In genomic region chr5:15020731-15021130, GRCh38 we compare ENCODE assay signal across 20 cellular contexts.
DNase-seq lines count a peak whose midpoint lies in the region; ATAC-seq, FAIRE-seq and TF ChIP-seq lines count a peak whose summit lies in the region.
"Had no signal": no experiment of that assay in that cellular context is flagged by ENCODE, and none has a peak within 500 bp of the region (broad histone marks: within the 10 kb centered on the region; RNA-seq: fewer than 3 reads in every experiment).

No MANE protein-coding gene starts in this region.

- FAIRE-seq in K562 (lab: Jason Lieb, UNC) = no peak
- FAIRE-seq: colon, keratinocyte had no signal

- BruUV-seq in Caco-2 (replicated peaks; lab: Mats Ljungman, UMichigan) (no TSS peak), K562 (replicated peaks; lab: Mats Ljungman, UMichigan) (no TSS peak)

- H3K36me3 Mint-ChIP-seq in Caco-2 (ENCODE audit: insufficient read depth, unreplicated experiment) (no peaks in the 10 kb centered on the region), neural crest cell (ENCODE audit: low read depth) (peaks cover 11% of the 10 kb centered on the region)
- H3K36me3 Mint-ChIP-seq in activated naive CD4-positive, alpha-beta T cell treated with anti-CD3 and anti-CD28 coated beads for 36 hours (ENCODE audit: low read depth) = no peaks in the 10 kb centered on the region
- no peaks in the 10 kb centered on the region for H3K36me3 Mint-ChIP-seq in effector memory CD8-positive, alpha-beta T cell (ENCODE audit: insufficient read depth)
- H3K36me3 Mint-ChIP-seq: activated CD4-positive, alpha-beta memory T cell treated with anti-CD3 and anti-CD28 coated beads for 36 hours; activated naive CD4-positive, alpha-beta T cell treated with anti-CD3 and anti-CD28 coated beads, Interleukin-2, amount 10 ng/mL, durations not matched to agents 7 days and 5 days; CD8-positive, alpha-beta memory T cell had no signal

- no peak overlapping the region for H3K4me2 ChIP-seq in K562 (ENCODE audit: insufficient read depth, low read length)

- H3K4me3 Mint-ChIP-seq in Caco-2 (ENCODE audit: unreplicated experiment) (peak overlapping the region; percentile 14), neural crest cell (no peak overlapping the region)
- no peak overlapping the region for H3K4me3 Mint-ChIP-seq in activated naive CD4-positive, alpha-beta T cell treated with anti-CD3 and anti-CD28 coated beads for 36 hours
- H3K4me3 Mint-ChIP-seq in effector memory CD8-positive, alpha-beta T cell = no peak overlapping the region
- H3K4me3 Mint-ChIP-seq: activated CD4-positive, alpha-beta memory T cell treated with anti-CD3 and anti-CD28 coated beads for 36 hours; activated naive CD4-positive, alpha-beta T cell treated with anti-CD3 and anti-CD28 coated beads, Interleukin-2, amount 10 ng/mL, durations not matched to agents 7 days and 5 days; CD8-positive, alpha-beta memory T cell had no signal

- CTCF ChIA-PET in Caco-2 (lab: Charles Lee) = no interaction called here
- CTCF ChIA-PET in K562 (lab: Yijun Ruan, JAX; ENCODE audit: low intra/inter-chr PET ratio) = interaction anchor here (0.7 kb wide), 1 partner anchor 74 kb away, joined by 3 read pairs; no protein-coding TSS in a partner anchor
- CTCF ChIA-PET in activated naive CD4-positive, alpha-beta T cell treated with anti-CD3 and anti-CD28 coated beads for 36 hours (lab: Charles Lee) = interaction anchor here (1.6 kb wide), 1 partner anchor 18 kb away, joined by 9 read pairs; no protein-coding TSS in a partner anchor

- peaks cover 16% of the 10 kb centered on the region for H3K4me1 ChIP-seq in Caco-2
- H3K4me1 ChIP-seq in K562 (replicated peaks in 1 of 2; ENCODE audit: control insufficient read depth in 2 of 2, insufficient read depth in 2 of 2, low read length in 2 of 2) = no peaks in the 10 kb centered on the region

- no peak overlapping the region for H2AFZ ChIP-seq in K562 (ENCODE audit: low read depth, low read length)

- H3K4me3 ChIP-seq in Caco-2 (ENCODE audit: low read depth, low read length) (no peak overlapping the region), H7 (ENCODE audit: insufficient read depth, low read depth, low read length) (no peak overlapping the region), K562 (no peak overlapping the region)
- H3K4me3 ChIP-seq: right atrium auricular region had no signal

- intact Hi-C loops in Caco-2 (cut with micrococcal nuclease; ENCODE audit: unreplicated experiment) = no loop called here
- intact Hi-C loops in K562 (cut with micrococcal nuclease) = no loop called here
- intact Hi-C loops in activated naive CD4-positive, alpha-beta T cell treated with anti-CD3 and anti-CD28 coated beads for 36 hours (cut with micrococcal nuclease) = no loop called here

- peaks cover 11% of the 10 kb centered on the region; the same call in 1 of the 2 replicates for H3K9me3 ChIP-seq in Caco-2
- no peaks in the 10 kb centered on the region for H3K9me3 ChIP-seq in K562 (replicated peaks; ENCODE audit: control insufficient read depth, insufficient read depth, low read depth, low read length)
- H3K9me3 ChIP-seq: right atrium auricular region had no signal

- no peak for TF ChIP-seq EP300 in K562 (IDR thresholded peaks at IDR 0.05; ENCODE audit: low read length)

- H3K27ac ChIP-seq in K562 (ENCODE audit: extremely low read depth, low read depth, low read length) = no peak overlapping the region

- H3K27ac Mint-ChIP-seq in Caco-2 (ENCODE audit: unreplicated experiment) = peak overlapping the region; percentile 66
- H3K27ac Mint-ChIP-seq in neural crest cell (ENCODE audit: unreplicated experiment) = peak overlapping the region; percentile 78
- no peak overlapping the region for H3K27ac Mint-ChIP-seq in activated naive CD4-positive, alpha-beta T cell treated with anti-CD3 and anti-CD28 coated beads for 36 hours
- H3K27ac Mint-ChIP-seq in effector memory CD8-positive, alpha-beta T cell = no peak overlapping the region
- H3K27ac Mint-ChIP-seq: activated CD4-positive, alpha-beta memory T cell treated with anti-CD3 and anti-CD28 coated beads for 36 hours; activated naive CD4-positive, alpha-beta T cell treated with anti-CD3 and anti-CD28 coated beads, Interleukin-2, amount 10 ng/mL, durations not matched to agents 7 days and 5 days; CD8-positive, alpha-beta memory T cell had no signal

- peaks cover 15% of the 10 kb centered on the region for H3K9me3 Mint-ChIP-seq in Caco-2 (ENCODE audit: unreplicated experiment)
- H3K9me3 Mint-ChIP-seq in neural crest cell = peaks cover 13% of the 10 kb centered on the region
- H3K9me3 Mint-ChIP-seq in activated naive CD4-positive, alpha-beta T cell treated with anti-CD3 and anti-CD28 coated beads for 36 hours = peaks cover 4% of the 10 kb centered on the region
- no peaks in the 10 kb centered on the region for H3K9me3 Mint-ChIP-seq in effector memory CD8-positive, alpha-beta T cell
- H3K9me3 Mint-ChIP-seq: activated naive CD4-positive, alpha-beta T cell treated with anti-CD3 and anti-CD28 coated beads, Interleukin-2, amount 10 ng/mL, durations not matched to agents 7 days and 5 days; CD8-positive, alpha-beta memory T cell had no signal

- H3K36me3 ChIP-seq in Caco-2 (ENCODE audit: control insufficient read depth, insufficient read depth, low read length) = no peaks in the 10 kb centered on the region
- no peaks in the 10 kb centered on the region for H3K36me3 ChIP-seq in H7 (replicated peaks; ENCODE audit: control insufficient read depth, insufficient read depth, low read length)
- H3K36me3 ChIP-seq in K562 (ENCODE audit: control insufficient read depth, insufficient read depth, low read length) = no peaks in the 10 kb centered on the region
- H3K36me3 ChIP-seq: right atrium auricular region had no signal

- H3K9me1 ChIP-seq in K562 (ENCODE audit: control insufficient read depth, insufficient read depth, low read length) = no peaks in the 10 kb centered on the region

- POLR2A ChIA-PET in Caco-2 (lab: Charles Lee) = no interaction called here
- POLR2A ChIA-PET in K562 (lab: Yijun Ruan, JAX) = no interaction called here

- H3K27me3 ChIP-seq in Caco-2 (replicated peaks; ENCODE audit: control insufficient read depth, insufficient read depth, low read length) (no peaks in the 10 kb centered on the region), H7 (ENCODE audit: control insufficient read depth, insufficient read depth, low read length) (peaks cover 4% of the 10 kb centered on the region), K562 (ENCODE audit: control insufficient read depth in 2 of 2, insufficient read depth in 2 of 2, low read length in 2 of 2) (no peaks in the 10 kb centered on the region)
- H3K27me3 ChIP-seq: right atrium auricular region had no signal

- DNase-seq in Caco-2 = no peak
- peak; percentile 22 for DNase-seq in H7
- no peak for DNase-seq in K562 (ENCODE audit: extremely low read depth in 1 of 4, low spot score in 3 of 4)
- no peak for DNase-seq in neural crest cell (ENCODE audit: low read depth, low spot score)
- no peak for DNase-seq in HuH-7.5 (ENCODE audit: low spot score)
- DNase-seq in activated naive CD4-positive, alpha-beta T cell treated with anti-CD3 and anti-CD28 coated beads for 36 hours = no peak
- DNase-seq in SW 1271 (lab: John Stamatoyannopoulos, UW) = no peak
- no peak for DNase-seq in effector memory CD8-positive, alpha-beta T cell
- DNase-seq: activated CD4-positive, alpha-beta memory T cell treated with anti-CD3 and anti-CD28 coated beads for 36 hours; activated naive CD4-positive, alpha-beta T cell treated with anti-CD3 and anti-CD28 coated beads, Interleukin-2, amount 10 ng/mL, durations not matched to agents 7 days and 5 days; CD8-positive, alpha-beta memory T cell; DMS79 treated with DMSO at 0.1 percent for 48 hours; Karpas-422; NCI-H1105; NCI-H524 treated with DMSO at 0.1 percent for 48 hours; SHP77; T-helper 2 cell had no signal

- ATAC-seq in K562 = no peak
- ATAC-seq in effector memory CD8-positive, alpha-beta T cell (replicated peaks) = no peak

- no peaks in the 10 kb centered on the region for H3K79me2 ChIP-seq in K562 (ENCODE audit: control insufficient read depth, insufficient read depth, low read length)

- WGBS in K562 (ENCODE audit: insufficient coverage, low coverage, missing lambda C conversion rate) = 0% methylated on average over 3 of the region's 3 CpGs

- H3K27me3 Mint-ChIP-seq in Caco-2 (ENCODE audit: insufficient read depth, unreplicated experiment) (no peaks in the 10 kb centered on the region), neural crest cell (ENCODE audit: low read depth) (no peaks in the 10 kb centered on the region)
- H3K27me3 Mint-ChIP-seq in activated naive CD4-positive, alpha-beta T cell treated with anti-CD3 and anti-CD28 coated beads for 36 hours (ENCODE audit: low read depth) = peaks cover 8% of the 10 kb centered on the region
- H3K27me3 Mint-ChIP-seq in effector memory CD8-positive, alpha-beta T cell = peaks cover 47 to 73% of the 10 kb centered on the region in 2 donors

- TF ChIP-seq RAD21 in K562 (CRISPR knock-in tag; conservative IDR thresholded peaks at IDR 0.05 in 1 of 2, IDR thresholded peaks at IDR 0.05 in 1 of 2) = no peak

- no peak for TF ChIP-seq POLR2A in K562 (conservative IDR thresholded peaks at IDR 0.05)

- no peak overlapping the region for H3K9ac ChIP-seq in K562 (ENCODE audit: insufficient read depth in 1 of 2, low read depth in 2 of 2, low read length in 2 of 2)

- H3K4me1 Mint-ChIP-seq in Caco-2 (ENCODE audit: low read depth, unreplicated experiment) (peaks cover 6% of the 10 kb centered on the region), neural crest cell (peaks cover 14% of the 10 kb centered on the region)
- H3K4me1 Mint-ChIP-seq in activated naive CD4-positive, alpha-beta T cell treated with anti-CD3 and anti-CD28 coated beads for 36 hours (ENCODE audit: low read depth) = peaks cover 3% of the 10 kb centered on the region
- H3K4me1 Mint-ChIP-seq in effector memory CD8-positive, alpha-beta T cell (ENCODE audit: low read depth in 2 of 2) = no peaks in the 10 kb centered on the region
- H3K4me1 Mint-ChIP-seq: activated naive CD4-positive, alpha-beta T cell treated with anti-CD3 and anti-CD28 coated beads, Interleukin-2, amount 10 ng/mL, durations not matched to agents 7 days and 5 days; CD8-positive, alpha-beta memory T cell had no signal

- TF ChIP-seq CTCF in Caco-2 (IDR thresholded peaks at IDR 0.05; ENCODE audit: insufficient read depth in 1 of 2, low read depth in 1 of 2, low read length in 1 of 2, severe bottlenecking in 1 of 2, unreplicated experiment in 1 of 2) (no peak), K562 (IDR thresholded peaks at IDR 0.05 in 2 of 3, conservative IDR thresholded peaks at IDR 0.05 in 1 of 3; ENCODE audit: insufficient read depth in 2 of 3, low read depth in 1 of 3, low read length in 3 of 3) (no peak), neural crest cell (conservative IDR thresholded peaks at IDR 0.05) (no peak)

- in situ Hi-C loops in K562 (cut with MboI) = loop anchor here (25.0 kb wide), 1 partner anchor 1033 kb away; no protein-coding TSS in a partner anchor

- H4K20me1 ChIP-seq in K562 (replicated peaks; ENCODE audit: control insufficient read depth, insufficient read depth, low read length) = no peaks in the 10 kb centered on the region

TF ChIP-seq in K562, 482 proteins besides CTCF, POLR2A, EP300 and RAD21 (continues in another document):
- no peak for TF ChIP-seq MYC (IDR thresholded peaks at IDR 0.05; ENCODE audit: low read depth, low read length)
- TF ChIP-seq MYC (CRISPR knock-in tag; IDR thresholded peaks at IDR 0.05; ENCODE audit: borderline replicate concordance, low read depth) = no peak

Comparison
In these comparisons a context has a peak if more than half of its experiments do, and no peak if none do; other contexts are left out.
1. H3K27ac Mint-ChIP-seq: peak in Caco-2 (single experiment) and neural crest cell (single experiment); none in activated naive CD4-positive, alpha-beta T cell treated with anti-CD3 and anti-CD28 coated beads for 36 hours (single experiment) and effector memory CD8-positive, alpha-beta T cell (0 of 2).